ENCODE assay signal across 21 cellular contexts in genomic region chr20:36109251-36109947, GRCh38.
"Had no signal": no experiment of that assay in that cellular context is flagged by ENCODE, and none has a peak within 500 bp of the region (broad histone marks: within the 10 kb centered on the region; RNA-seq: fewer than 3 reads in every experiment).

No MANE protein-coding gene starts in this region.

- FAIRE-seq: endometrium, frontal cortex had no signal

- H3K27ac Mint-ChIP-seq: naive thymus-derived CD8-positive, alpha-beta T cell had no signal

- DNase-seq: cortex of kidney; effector memory CD4-positive, alpha-beta T cell; heart left ventricle; hippocampal formation; kidney glomerular epithelial cell; mesendoderm; naive thymus-derived CD8-positive, alpha-beta T cell; psoas muscle; retina; stimulated activated CD4-positive, alpha-beta T cell treated with anti-CD3 and anti-CD28 coated beads, Interleukin-12 subunit alpha, Interleukin-12 subunit beta, amount 100 ng/mL, for 4 hours; stimulated activated naive CD4-positive, alpha-beta T cell; stomach; substantia nigra; transverse colon had no signal

- H3K36me3 Mint-ChIP-seq: naive thymus-derived CD8-positive, alpha-beta T cell had no signal

- H3K9me3 Mint-ChIP-seq: naive thymus-derived CD8-positive, alpha-beta T cell had no signal

- H3K36me3 ChIP-seq: heart left ventricle, neutrophil, thoracic aorta, transverse colon had no signal

- ATAC-seq: esophagus mucosa; heart left ventricle; naive thymus-derived CD8-positive, alpha-beta T cell; psoas muscle; sciatic nerve had no signal

- H3K4me3 Mint-ChIP-seq: naive thymus-derived CD8-positive, alpha-beta T cell had no signal

- H3K27me3 ChIP-seq: heart left ventricle, neutrophil, stomach, transverse colon had no signal

- H3K4me3 ChIP-seq: heart left ventricle, psoas muscle, skin epidermis, stomach, thoracic aorta, transverse colon had no signal

- H3K4me1 ChIP-seq: psoas muscle had no signal

- H3K27ac ChIP-seq: heart left ventricle, neutrophil, psoas muscle, skin epidermis, thoracic aorta had no signal

- H3K9me3 ChIP-seq: heart left ventricle, neutrophil, psoas muscle, stomach, thoracic aorta, transverse colon had no signal
